1 cellular context compared by ENCODE assay signal in genomic region chr16:70454221-70455034, GRCh38.
TF ChIP-seq lines count a peak whose summit lies in the region.

Gene FCSK, plus strand, starts transcription at chr16:70454595. Its CDS starts 8,596 bp downstream, at chr16:70463191.

TF ChIP-seq in HepG2, 621 proteins besides CTCF, POLR2A, EP300 and RAD21 (continued from another document and continues in another):
- TF ChIP-seq ZBTB10 (CRISPR knock-in tag; IDR thresholded peaks at IDR 0.05; ENCODE audit: borderline replicate concordance): peak; percentile 99
- TF ChIP-seq HIVEP1 (CRISPR knock-in tag; IDR thresholded peaks at IDR 0.05): peak; percentile 93
- TF ChIP-seq ZNF616 (CRISPR knock-in tag; IDR thresholded peaks at IDR 0.05; ENCODE audit: low read depth): no peak
- TF ChIP-seq ZNF296 (CRISPR knock-in tag; conservative IDR thresholded peaks at IDR 0.05): no peak
- TF ChIP-seq LBX2 (CRISPR knock-in tag; IDR thresholded peaks at IDR 0.05; ENCODE audit: borderline replicate concordance): no peak
- TF ChIP-seq SNAPC4 (CRISPR knock-in tag; IDR thresholded peaks at IDR 0.05): no peak; the same call in 1 of the 2 replicates
- peak; percentile 89; the same call in 1 of the 2 replicates for TF ChIP-seq AKNA (CRISPR knock-in tag; IDR thresholded peaks at IDR 0.05; ENCODE audit: borderline replicate concordance)
- TF ChIP-seq ZNF652 (CRISPR knock-in tag; IDR thresholded peaks at IDR 0.05; ENCODE audit: borderline replicate concordance, low read depth): no peak; the same call in 1 of the 2 replicates
- TF ChIP-seq ZNF839 (CRISPR knock-in tag; IDR thresholded peaks at IDR 0.05; ENCODE audit: borderline replicate concordance): peak; percentile 50; the same call in 1 of the 2 replicates
- peak; percentile 72; the same call in 1 of the 2 replicates for TF ChIP-seq CC2D1A (CRISPR knock-in tag; IDR thresholded peaks at IDR 0.05)
- TF ChIP-seq KAT7 (CRISPR knock-in tag; IDR thresholded peaks at IDR 0.05; ENCODE audit: borderline replicate concordance): peak; percentile 90
- peak; percentile 70; the same call in 1 of the 2 replicates for TF ChIP-seq CAMTA2 (CRISPR knock-in tag; IDR thresholded peaks at IDR 0.05; ENCODE audit: borderline replicate concordance)
- TF ChIP-seq ZMYM4 (CRISPR knock-in tag; IDR thresholded peaks at IDR 0.05): peak; percentile 61; the same call in 1 of the 2 replicates
- TF ChIP-seq USF2 (IDR thresholded peaks at IDR 0.05; ENCODE audit: low read depth, low read length): no peak
- peak; percentile 3; the same call in 1 of the 2 replicates for TF ChIP-seq USF2 (CRISPR knock-in tag; IDR thresholded peaks at IDR 0.05; ENCODE audit: borderline replicate concordance)
- no peak for TF ChIP-seq IKZF1 (IDR thresholded peaks at IDR 0.05)
- TF ChIP-seq NFYC (CRISPR knock-in tag; IDR thresholded peaks at IDR 0.05): no peak; the same call in none of the 2 replicates
- peak; percentile 99 for TF ChIP-seq THAP11 (CRISPR knock-in tag; IDR thresholded peaks at IDR 0.05)
- no peak for TF ChIP-seq ZNF496 (CRISPR knock-in tag; IDR thresholded peaks at IDR 0.05; ENCODE audit: insufficient replicate concordance)
- no peak for TF ChIP-seq SMYD3 (CRISPR knock-in tag; IDR thresholded peaks at IDR 0.05)
- peak; percentile 97 for TF ChIP-seq NRL (CRISPR knock-in tag; IDR thresholded peaks at IDR 0.05; ENCODE audit: borderline replicate concordance)
- 0 out of 2 replicates have a peak, but pooled peaks have one; percentile 52 for TF ChIP-seq ZFP82 (CRISPR knock-in tag; IDR thresholded peaks at IDR 0.05; ENCODE audit: borderline replicate concordance)
- no peak for TF ChIP-seq SP1 (IDR thresholded peaks at IDR 0.05)
- 0 out of 2 replicates have a peak, but pooled peaks have one; percentile 35 for TF ChIP-seq SP1 (CRISPR knock-in tag; IDR thresholded peaks at IDR 0.05)
- peak; percentile 44; the same call in 1 of the 2 replicates for TF ChIP-seq MIXL1 (CRISPR knock-in tag; IDR thresholded peaks at IDR 0.05)
- peak; percentile 86 for TF ChIP-seq ASH2L (IDR thresholded peaks at IDR 0.05; ENCODE audit: insufficient read length, low read depth, low read length)
- peak; percentile 17; the same call in 1 of the 2 replicates for TF ChIP-seq MXD4 (CRISPR knock-in tag; IDR thresholded peaks at IDR 0.05)
- peak; percentile 32 for TF ChIP-seq RBM39 (IDR thresholded peaks at IDR 0.05; ENCODE audit: low read depth, low read length, poor library complexity, severe bottlenecking)
- peak; percentile 90 for TF ChIP-seq ZNF33B (CRISPR knock-in tag; IDR thresholded peaks at IDR 0.05)
- TF ChIP-seq KLF13 (CRISPR knock-in tag; IDR thresholded peaks at IDR 0.05): peak; percentile 86; the same call in 1 of the 2 replicates
- peak; percentile 65; the same call in 1 of the 2 replicates for TF ChIP-seq CHCHD3 (CRISPR knock-in tag; IDR thresholded peaks at IDR 0.05)
- 0 out of 2 replicates have a peak, but pooled peaks have one; percentile 56 for TF ChIP-seq ZNF280D (CRISPR knock-in tag; IDR thresholded peaks at IDR 0.05)
- TF ChIP-seq ZGPAT (CRISPR knock-in tag; IDR thresholded peaks at IDR 0.05): peak; percentile 80; the same call in 1 of the 2 replicates
- no peak for TF ChIP-seq ZC3H13 (CRISPR knock-in tag; IDR thresholded peaks at IDR 0.05)
- TF ChIP-seq MYNN (CRISPR knock-in tag; IDR thresholded peaks at IDR 0.05; ENCODE audit: low read depth): peak; percentile 89; the same call in 1 of the 2 replicates
- peak; percentile 86 for TF ChIP-seq YEATS2 (CRISPR knock-in tag; IDR thresholded peaks at IDR 0.05; ENCODE audit: borderline replicate concordance)
- no peak for TF ChIP-seq LCORL (IDR thresholded peaks at IDR 0.05)
- TF ChIP-seq LCORL (CRISPR knock-in tag; IDR thresholded peaks at IDR 0.05): peak; percentile 36; the same call in 1 of the 2 replicates
- TF ChIP-seq TGIF2 (CRISPR knock-in tag; IDR thresholded peaks at IDR 0.05): no peak
- peak; percentile 90 for TF ChIP-seq HCFC1 (IDR thresholded peaks at IDR 0.05; ENCODE audit: low read depth, low read length)
- no peak for TF ChIP-seq ZNF841 (CRISPR knock-in tag; IDR thresholded peaks at IDR 0.05; ENCODE audit: borderline replicate concordance)
- peak; percentile 95 for TF ChIP-seq NR0B2 (CRISPR knock-in tag; IDR thresholded peaks at IDR 0.05)
